In genomic region chr3:141859651-141860050, GRCh38 we compare ENCODE assay signal across 19 cellular contexts. TPM values are rescaled to one million over a fixed set of nuclear protein-coding genes. Genes with fewer than 3 reads are reported as not detected.
A peak's percentile ranks its signal among the peaks of the same experiment; 100 is the strongest.
DNase-seq lines count a peak whose midpoint lies in the region; ATAC-seq, FAIRE-seq and TF ChIP-seq lines count a peak whose summit lies in the region.
"Had no signal": no experiment of that assay in that cellular context is flagged by ENCODE, and none has a peak within 500 bp of the region (broad histone marks: within the 10 kb centered on the region; RNA-seq: fewer than 3 reads in every experiment).

No MANE protein-coding gene starts in this region.

- H3K36me3 ChIP-seq in GM23338 (ENCODE audit: insufficient read depth) (no peaks in the 10 kb centered on the region), H1 (ENCODE audit: control insufficient read depth in 2 of 4, insufficient read depth in 4 of 4, low read length in 3 of 4) (no peaks in the 10 kb centered on the region), mucosa of rectum (ENCODE audit: control insufficient read depth in 2 of 2, insufficient read depth in 2 of 2, low read length in 2 of 2) (no peaks in the 10 kb centered on the region), OCI-LY7 (ENCODE audit: insufficient read depth, low read length) (no peaks in the 10 kb centered on the region)
- H3K36me3 ChIP-seq: BLaER1 had no signal

- H3K79me1 ChIP-seq in H1 (ENCODE audit: low read depth, low read length), result no peaks in the 10 kb centered on the region

- POLR2A ChIA-PET in A549 (lab: Yijun Ruan, JAX), result no interaction called here
- POLR2A ChIA-PET in H1 (lab: Charles Lee; ENCODE audit: partially characterized antibody), result no interaction called here
- POLR2A ChIA-PET in OCI-LY7 (lab: Charles Lee), result interaction anchor here (0.6 kb wide), 1 partner anchor 862 kb away, joined by 3 read pairs; no protein-coding TSS in a partner anchor

- H3K27me3 ChIP-seq in GM23338 (ENCODE audit: insufficient read depth) (no peaks in the 10 kb centered on the region), H1 (replicated peaks in 1 of 4; ENCODE audit: control insufficient read depth in 3 of 4, extremely low read depth in 1 of 4, insufficient read depth in 3 of 4, low read length in 3 of 4) (no peaks in the 10 kb centered on the region), mucosa of rectum (ENCODE audit: control insufficient read depth in 2 of 2, insufficient read depth in 2 of 2, low read length in 2 of 2) (no peaks in the 10 kb centered on the region)
- H3K27me3 ChIP-seq: BLaER1 had no signal

- no peak overlapping the region for H4K8ac ChIP-seq in H1 (ENCODE audit: extremely low read depth, insufficient read depth, low read length)

- DNase-seq in A549 (ENCODE audit: low read depth in 1 of 2, low spot score in 1 of 2) (no peak), GM23338 (ENCODE audit: low spot score) (no peak), H1 (ENCODE audit: low read depth in 1 of 2, low spot score in 2 of 2) (no peak), NCI-H1694 (lab: John Stamatoyannopoulos, UW) (no peak), AG08396 (ENCODE audit: low spot score) (no peak), OCI-LY7 (ENCODE audit: low spot score) (no peak)
- DNase-seq: CD4-positive, alpha-beta memory T cell; DND-41; GOT3; Kasumi-1; NCI-H1436 treated with DMSO at 0.1 percent for 48 hours; NCI-H2029; NCI-H226; NCI-H510A treated with DMSO at 0.1 percent for 48 hours; NCI-H748 treated with DMSO at 0.1 percent for 48 hours had no signal

- no peak overlapping the region for H3K4me3 ChIP-seq in A549
- H3K4me3 ChIP-seq in GM23338, result no peak overlapping the region
- H3K4me3 ChIP-seq in H1 (ENCODE audit: extremely low read depth in 1 of 4, insufficient read depth in 2 of 4, low read depth in 3 of 4, low read length in 4 of 4), result no peak overlapping the region
- H3K4me3 ChIP-seq in mucosa of rectum (ENCODE audit: low read length in 2 of 2), result no peak overlapping the region
- H3K4me3 ChIP-seq in OCI-LY7 (ENCODE audit: low read depth, low read length, poor library complexity, severe bottlenecking), result no peak overlapping the region
- H3K4me3 ChIP-seq: BLaER1, GM12878 had no signal

- FAIRE-seq in A549 (lab: Jason Lieb, UNC) (peak; percentile 7), H1 (lab: Jason Lieb, UNC) (no peak)
- FAIRE-seq: GM12878 had no signal

- CTCF ChIA-PET in A549 (lab: Yijun Ruan, JAX), result interaction anchor here (1.9 kb wide), 1 partner anchor 16 kb away, joined by 6 read pairs; no protein-coding TSS in a partner anchor
- CTCF ChIA-PET in H1 (lab: Charles Lee; ENCODE audit: partially characterized antibody), result interaction anchor here (0.6 to 1.4 kb wide), 2 partner anchors 12 to 1134 kb away, joined by 3 read pairs; no protein-coding TSS in a partner anchor
- CTCF ChIA-PET in OCI-LY7 (lab: Charles Lee; ENCODE audit: unreplicated experiment), result no interaction called here

- H3K23ac ChIP-seq in H1 (ENCODE audit: insufficient read length), result no peak overlapping the region

- peaks cover 5% of the 10 kb centered on the region for H3K27me3 Mint-ChIP-seq in GM23338 (ENCODE audit: insufficient read depth, low read depth, poor library complexity)
- H3K27me3 Mint-ChIP-seq: CD4-positive, alpha-beta memory T cell had no signal

- no peak overlapping the region for H2BK20ac ChIP-seq in H1 (ENCODE audit: low read length)

- H4K5ac ChIP-seq in H1 (ENCODE audit: insufficient read length, low read depth, low read length), result no peak overlapping the region

- no peak overlapping the region for H3K4ac ChIP-seq in H1 (replicated peaks; ENCODE audit: insufficient read length, low read depth, low read length)

- H3K9me3 Mint-ChIP-seq in GM23338, result no peaks in the 10 kb centered on the region
- H3K9me3 Mint-ChIP-seq: CD4-positive, alpha-beta memory T cell had no signal

- H2AK5ac ChIP-seq in H1 (ENCODE audit: low read depth, low read length), result no peak overlapping the region

- 77% methylated on average over 4 of the region's 4 CpGs for WGBS in A549 (ENCODE audit: missing lambda C conversion rate)
- 89% methylated on average over 4 of the region's 4 CpGs; no CpG with 5 or more reads in 1 of the 2 experiments for WGBS in H1 (ENCODE audit: extremely low coverage in 1 of 2, insufficient coverage in 1 of 2, insufficient read length in 1 of 2, insufficient replicate concordance in 2 of 2, low coverage in 1 of 2, low lambda C conversion rate in 2 of 2, missing lambda C conversion rate in 1 of 2), 2 experiments

- H3K9ac ChIP-seq in H1 (replicated peaks in 1 of 4; ENCODE audit: extremely low read depth in 1 of 4, low read depth in 3 of 4, low read length in 3 of 4) (no peak overlapping the region), mucosa of rectum (ENCODE audit: low read depth in 1 of 2, low read length in 2 of 2) (no peak overlapping the region)
- H3K9ac ChIP-seq: BLaER1 had no signal

- H3K14ac ChIP-seq in H1 (ENCODE audit: insufficient read length), result no peak overlapping the region

- intact Hi-C loops in OCI-LY7 (cut with micrococcal nuclease; ENCODE audit: unreplicated experiment), result no loop called here

- H3K23me2 ChIP-seq in H1 (ENCODE audit: low read depth, low read length), result no peaks in the 10 kb centered on the region

- H3K27ac Mint-ChIP-seq in GM23338, result no peak overlapping the region; the same call in 1 of the 2 replicates

- H3K79me2 ChIP-seq in GM23338 (replicated peaks; ENCODE audit: insufficient read depth) (no peaks in the 10 kb centered on the region), H1 (ENCODE audit: control insufficient read depth in 1 of 2, insufficient read depth in 2 of 2, low read length in 2 of 2) (no peaks in the 10 kb centered on the region), OCI-LY7 (ENCODE audit: insufficient read depth, low read depth, low read length) (no peaks in the 10 kb centered on the region)

- TF ChIP-seq POLR2A in A549 (IDR thresholded peaks at IDR 0.05; ENCODE audit: low read length) (no peak), H1 (IDR thresholded peaks at IDR 0.05; ENCODE audit: control extremely low read depth in 1 of 2, low read depth in 2 of 2, low read length in 2 of 2) (no peak)

- H2BK120ac ChIP-seq in H1 (replicated peaks; ENCODE audit: low read depth, low read length), result no peak overlapping the region

- peaks cover 4% of the 10 kb centered on the region for H3K4me1 Mint-ChIP-seq in GM23338

- H2BK5ac ChIP-seq in H1 (ENCODE audit: low read depth, low read length), result no peak overlapping the region

- H3F3A ChIP-seq in GM23338 (replicated peaks; ENCODE audit: low read depth), result no peaks in the 10 kb centered on the region

- no TSS peak for BruUV-seq in OCI-LY7 (replicated peaks; lab: Mats Ljungman, UMichigan)

- H4K91ac ChIP-seq in H1 (replicated peaks; ENCODE audit: insufficient read length, low read length), result no peak overlapping the region

- H3K56ac ChIP-seq in H1 (replicated peaks; ENCODE audit: insufficient read length, low read depth, low read length), result no peak overlapping the region

- H3K18ac ChIP-seq in H1 (ENCODE audit: extremely low read depth, low read length), result no peak overlapping the region

- ATAC-seq in A549 (no peak), GM23338 (no peak), HG03175 (IDR thresholded peaks at IDR 0.05; ENCODE audit: unreplicated experiment) (no peak)

- H2BK15ac ChIP-seq in H1 (ENCODE audit: low read length), result no peak overlapping the region; the same call in 1 of the 2 replicates

- H2AFZ ChIP-seq in GM23338 (peak overlapping the region; percentile 83), H1 (ENCODE audit: low read length) (0 out of 2 replicates have a peak overlapping the region, but pooled peaks have one; percentile 26), OCI-LY7 (ENCODE audit: low read length) (no peak overlapping the region; the same call in 1 of the 2 replicates)

- TF ChIP-seq RAD21 in A549 (conservative IDR thresholded peaks at IDR 0.05 in 1 of 2, IDR thresholded peaks at IDR 0.05 in 1 of 2) (no peak), H1 (IDR thresholded peaks at IDR 0.05 in 1 of 2, conservative IDR thresholded peaks at IDR 0.05 in 1 of 2; ENCODE audit: low read depth in 2 of 2, low read length in 2 of 2) (no peak)

- H3K4me3 Mint-ChIP-seq in GM23338, result no peak overlapping the region
- H3K4me3 Mint-ChIP-seq: CD4-positive, alpha-beta memory T cell had no signal

- H3K36me3 Mint-ChIP-seq in GM23338 (ENCODE audit: low read depth), result no peaks in the 10 kb centered on the region
- H3K36me3 Mint-ChIP-seq: CD4-positive, alpha-beta memory T cell had no signal

- H3K4me2 ChIP-seq in A549 (no peak overlapping the region), GM23338 (no peak overlapping the region), H1 (ENCODE audit: insufficient read depth in 1 of 2, low read depth in 2 of 2, low read length in 2 of 2) (no peak overlapping the region), OCI-LY7 (ENCODE audit: low read length) (no peak overlapping the region)
- H3K4me2 ChIP-seq: BLaER1 had no signal

- H3K27ac ChIP-seq in A549, result no peak overlapping the region
- H3K27ac ChIP-seq in GM23338 (ENCODE audit: low read depth), result no peak overlapping the region
- no peak overlapping the region for H3K27ac ChIP-seq in H1 (ENCODE audit: low read depth, low read length)
- peak overlapping the region; percentile 25 to 64 for H3K27ac ChIP-seq in mucosa of rectum (ENCODE audit: low read depth in 2 of 2, low read length in 2 of 2)
- H3K27ac ChIP-seq in OCI-LY7 (ENCODE audit: low read depth, low read length, poor library complexity, severe bottlenecking), result no peak overlapping the region
- H3K27ac ChIP-seq: BLaER1 had no signal

- H4K20me1 ChIP-seq in GM23338 (replicated peaks; ENCODE audit: insufficient read depth), result no peaks in the 10 kb centered on the region
- H4K20me1 ChIP-seq in H1 (replicated peaks in 1 of 2; ENCODE audit: control insufficient read depth in 1 of 2, insufficient read depth in 2 of 2, low read length in 2 of 2), result no peaks in the 10 kb centered on the region
- no peaks in the 10 kb centered on the region for H4K20me1 ChIP-seq in OCI-LY7 (ENCODE audit: insufficient read depth, low read length)
- H4K20me1 ChIP-seq: BLaER1 had no signal

- TF ChIP-seq CTCF in A549 (IDR thresholded peaks at IDR 0.05), result no peak
- TF ChIP-seq CTCF in GM23338 (conservative IDR thresholded peaks at IDR 0.05; ENCODE audit: low read depth in 2 of 2), result no peak
- TF ChIP-seq CTCF in H1 (IDR thresholded peaks at IDR 0.05; ENCODE audit: control extremely low read depth in 1 of 3, insufficient read depth in 1 of 3, low read depth in 1 of 3, low read length in 3 of 3), result no peak
- TF ChIP-seq CTCF in OCI-LY7 (conservative IDR thresholded peaks at IDR 0.05; ENCODE audit: low read length), result no peak

- H3K9me3 ChIP-seq in A549 (no peaks in the 10 kb centered on the region), H1 (ENCODE audit: insufficient read depth in 2 of 2, low read depth in 1 of 2, low read length in 1 of 2) (no peaks in the 10 kb centered on the region), mucosa of rectum (ENCODE audit: control insufficient read depth in 2 of 2, low read length in 2 of 2) (no peaks in the 10 kb centered on the region), OCI-LY7 (ENCODE audit: low read length) (no peaks in the 10 kb centered on the region)
- H3K9me3 ChIP-seq: BLaER1 had no signal

- H2BK12ac ChIP-seq in H1 (ENCODE audit: low read depth, low read length), result no peak overlapping the region

- TF ChIP-seq EP300 in A549 (IDR thresholded peaks at IDR 0.05) (no peak), H1 (IDR thresholded peaks at IDR 0.05; ENCODE audit: borderline replicate concordance in 1 of 2, low read depth in 2 of 2, low read length in 2 of 2) (no peak)

- no peaks in the 10 kb centered on the region for H3K4me1 ChIP-seq in A549
- H3K4me1 ChIP-seq in GM23338 (ENCODE audit: insufficient read depth), result no peaks in the 10 kb centered on the region
- no peaks in the 10 kb centered on the region for H3K4me1 ChIP-seq in H1 (replicated peaks in 1 of 4; ENCODE audit: control insufficient read depth in 3 of 4, insufficient read depth in 4 of 4, low read length in 3 of 4)
- H3K4me1 ChIP-seq in mucosa of rectum (ENCODE audit: control insufficient read depth in 2 of 2, insufficient read depth in 2 of 2, low read length in 2 of 2), result peaks cover 0 to 10% of the 10 kb centered on the region in 2 donors
- no peaks in the 10 kb centered on the region for H3K4me1 ChIP-seq in OCI-LY7 (ENCODE audit: insufficient read depth, low read length, poor library complexity, severe bottlenecking)

- H3K9me2 ChIP-seq in GM23338 (ENCODE audit: insufficient read depth), result no peaks in the 10 kb centered on the region
- no peaks in the 10 kb centered on the region for H3K9me2 ChIP-seq in OCI-LY7 (ENCODE audit: insufficient read depth, low read length)

RNA-seq across cellular contexts. Expression of gene ATP1B3, which starts 16.8 kb away (rescaled TPM):
- polyA plus RNA-seq in A549 (2011; rRNA removed) (292 and 306 TPM in 2 replicates), A549 (2017; fragmentation: RNase III; extraction: RNeasy Plus Mini Kit Qiagen cat#74134 plus additional on column Dnase treatment) (207 to 230 TPM (median 226 TPM) in 3 replicates), GM23338 (2016; fragmentation: Nextera tagmentation; extraction: Ambion mirVana) (275 and 315 TPM in 2 replicates), H1 (2011; rRNA removed) (162 and 342 TPM in 2 replicates)
- polyA plus RNA-seq in A549 (2012; cell fraction: cytosol; rRNA removed), result 80.0 and 109 TPM in 2 replicates
- 45.8 and 79.9 TPM in 2 replicates for polyA plus RNA-seq in A549 (2012; cell fraction: nucleus; rRNA removed)
- polyA minus RNA-seq in A549 (2011; rRNA and poly(A)+ RNA removed), result 93.5 and 111 TPM in 2 replicates
- 135 and 165 TPM in 2 replicates for total RNA-seq in GM23338 (2014; rRNA removed; shearing (Covaris generic))
- 233 and 250 TPM in 2 replicates for total RNA-seq in H1 (2021; fragmentation: NEBNext Ultra II Directional; extraction: Animal tissue kit (Norgen Biotek cat#: 25700))
- polyA plus RNA-seq in H1 (2011; cell fraction: cytosol; rRNA removed), result 243 TPM
- 62.7 TPM for polyA plus RNA-seq in H1 (2011; cell fraction: nucleus; rRNA removed)
- 208 to 470 TPM (median 231 TPM) in 4 replicates for polyA plus RNA-seq in H1 (2012, experiment 1 of 2)
- polyA plus RNA-seq in H1 (2012, experiment 2 of 2), result 68.4 TPM
- polyA plus RNA-seq in H1 (2013, experiment 1 of 2), result 292 TPM
- polyA plus RNA-seq in H1 (2013, experiment 2 of 2), result 344 TPM
- polyA minus RNA-seq in H1 (2011; rRNA and poly(A)+ RNA removed), result 130 and 165 TPM in 2 replicates
- 96.7 TPM for polyA minus RNA-seq in H1 (2011; cell fraction: cytosol; rRNA and poly(A)+ RNA removed)
- 53.9 TPM for polyA minus RNA-seq in H1 (2011; cell fraction: nucleus; rRNA and poly(A)+ RNA removed)
- 45.5 and 53.8 TPM in 2 replicates for total RNA-seq in OCI-LY7 (2014; rRNA removed; shearing (Covaris generic))
- 133 and 136 TPM in 2 replicates for total RNA-seq in OCI-LY7 (2022)

Comparison
In these comparisons a context has a peak if more than half of its experiments do, and no peak if none do; other contexts are left out.
1. H3K27ac ChIP-seq: peak in mucosa of rectum (2 of 2); none in A549 (0 of 2), GM23338 (single experiment), H1 (single experiment) and OCI-LY7 (single experiment).